In genomic region chr7:2884161-2884560, GRCh38 we compare ENCODE assay signal across 24 cellular contexts. TPM values are rescaled to one million over a fixed set of nuclear protein-coding genes. Genes with fewer than 3 reads are reported as not detected.
DNase-seq lines count a peak whose midpoint lies in the region; ATAC-seq and FAIRE-seq lines count a peak whose summit lies in the region.
"Had no signal": no experiment of that assay in that cellular context is flagged by ENCODE, and none has a peak within 500 bp of the region (broad histone marks: within the 10 kb centered on the region; RNA-seq: fewer than 3 reads in every experiment).

No MANE protein-coding gene starts in this region.

- peak; percentile 44 for FAIRE-seq in urothelium cell line (lab: Jason Lieb, UNC)
- FAIRE-seq: GM12892, H1 had no signal

- no peaks in the 10 kb centered on the region for H3K27me3 ChIP-seq in H7 (ENCODE audit: control insufficient read depth, insufficient read depth, low read length)
- H3K27me3 ChIP-seq: SJSA1 had no signal

- intact Hi-C loops in left colon (cut with DNase I, micrococcal nuclease): no loop called here

- H3K4me3 ChIP-seq in H7 (ENCODE audit: insufficient read depth, low read depth, low read length): no peak overlapping the region
- H3K4me3 ChIP-seq: SJSA1 had no signal

- peak; percentile 70 for ATAC-seq in left colon
- ATAC-seq in HG03175 (IDR thresholded peaks at IDR 0.05; ENCODE audit: unreplicated experiment): no peak
- ATAC-seq in HG03460 (IDR thresholded peaks at IDR 0.05; ENCODE audit: unreplicated experiment): no peak
- no peak for ATAC-seq in GM21360 (IDR thresholded peaks at IDR 0.05; ENCODE audit: unreplicated experiment)
- ATAC-seq: CD8-positive, alpha-beta T cell; HCT116; Right ventricle myocardium inferior had no signal

- no peaks in the 10 kb centered on the region for H3K36me3 ChIP-seq in H7 (replicated peaks; ENCODE audit: control insufficient read depth, insufficient read depth, low read length)
- H3K36me3 ChIP-seq: SJSA1 had no signal

- DNase-seq in H7 (peak; percentile 46), NCI-H748 (lab: John Stamatoyannopoulos, UW; ENCODE audit: unreplicated experiment) (peak; percentile 68), left colon (no peak), urothelium cell line (ENCODE audit: low spot score) (no peak)
- DNase-seq: C1 segment of cervical spinal cord; CD8-positive, alpha-beta T cell; DMS 273 treated with DMSO at 0.1 percent for 48 hours; DND-41; KBM-7; NCI-H1105 treated with DMSO at 0.1 percent for 48 hours; NCI-H146; NCI-H1930; NCI-H2107; NCI-H446 treated with DMSO at 0.1 percent for 48 hours; NCI-H526; T-helper 1 cell had no signal

RNA-seq across cellular contexts. Expression of gene GNA12, which starts 40.1 kb away (rescaled TPM):
- 23.3 and 44.4 TPM in 2 replicates for total RNA-seq in H7 (2014; rRNA removed; shearing (Covaris generic))
- 10 to 100 TPM; 21.4 to 32.9 TPM for total RNA-seq in left colon

Comparison
In these comparisons a context has a peak if more than half of its experiments do, and no peak if none do; other contexts are left out.
1. DNase-seq: peak in H7 (single experiment) and NCI-H748 (single experiment); none in left colon (0 of 2) and urothelium cell line (single experiment).